In the genomic region with DNA sequence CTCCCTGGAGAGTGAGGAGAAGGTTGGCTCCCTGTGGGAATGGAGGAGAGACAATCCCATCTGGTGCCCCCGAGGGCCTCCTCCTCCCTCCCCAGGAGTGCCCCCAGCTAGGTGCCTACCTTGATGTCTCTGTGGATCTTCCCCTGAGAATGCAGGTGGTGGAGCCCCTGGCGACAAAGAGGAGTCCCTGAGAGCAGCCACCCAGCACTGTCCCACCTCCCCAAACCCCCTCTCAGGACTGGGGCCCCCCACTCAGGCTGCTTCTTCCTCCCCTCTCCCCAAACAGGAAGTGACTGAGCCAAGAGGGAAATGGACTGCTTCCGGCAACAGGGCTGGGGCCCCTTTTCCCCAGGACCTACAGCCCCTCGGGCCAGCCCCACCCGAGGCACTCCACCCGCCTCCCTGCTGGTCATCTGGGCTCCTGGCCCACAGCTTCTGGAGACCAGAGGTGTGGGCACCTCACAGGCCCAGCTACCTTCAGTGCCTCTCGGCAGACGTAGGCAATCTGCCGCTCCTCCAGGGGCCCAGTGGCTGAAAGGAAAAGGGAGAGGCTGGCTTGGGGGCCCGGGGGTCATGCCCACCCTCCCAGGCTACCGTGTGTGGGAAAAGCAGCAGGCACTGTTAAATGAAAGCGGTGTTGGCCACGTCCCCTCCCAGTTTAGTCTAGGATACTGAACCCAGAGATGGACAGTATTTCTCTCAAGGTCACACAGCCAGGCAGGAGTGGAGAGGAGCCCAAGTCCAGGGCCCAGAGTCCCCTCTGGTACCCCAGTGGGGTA, we compare ENCODE assay signal across 8 cellular contexts. TPM values are rescaled to one million over a fixed set of nuclear protein-coding genes. Genes with fewer than 3 reads are reported as not detected.
DNase-seq lines count a peak whose midpoint lies in the region; ATAC-seq and TF ChIP-seq lines count a peak whose summit lies in the region.

No MANE protein-coding gene starts in this region.

- in situ Hi-C loops in Panc1 (cut with HindIII; ENCODE audit: low pct_unique_long_range_greater_than_20kb, low sequenced_read_pairs), result no loop called here

- H3K4me1 ChIP-seq in Panc1 (ENCODE audit: control insufficient read depth, insufficient read depth, low read length), result peaks cover 18% of the 10 kb centered on the region
- peaks cover 4% of the 10 kb centered on the region for H3K4me1 ChIP-seq in rectal smooth muscle tissue (ENCODE audit: control insufficient read depth, insufficient read depth, low read length)

- DNase-seq in GDM1 (lab: John Stamatoyannopoulos, UW) (peak; percentile 23), Panc1 (ENCODE audit: low read depth, low spot score) (no peak), erythroblast (lab: John Stamatoyannopoulos, UW) (peak; percentile 21 to 37), foreskin melanocyte (no peak), NCI-H1417 (lab: John Stamatoyannopoulos, UW) (no peak)

- TF ChIP-seq CTCF in Panc1 (IDR thresholded peaks at IDR 0.05), result no peak

- POLR2A ChIA-PET in Panc1 (lab: Charles Lee), result interaction anchor here (0.5 kb wide), 1 partner anchor 12 kb away, joined by 18 read pairs; no protein-coding TSS in a partner anchor

- peak overlapping the region; percentile 75; a peak in 3 of 4 replicates for H3K4me3 ChIP-seq in Panc1 (ENCODE audit: low read depth in 2 of 2, low read length in 2 of 2)
- peak overlapping the region; percentile 62 for H3K4me3 ChIP-seq in rectal smooth muscle tissue (ENCODE audit: low read length)

- H3K27ac ChIP-seq in Panc1 (ENCODE audit: low read length) (peak overlapping the region; percentile 81; the same call in 1 of the 2 replicates), rectal smooth muscle tissue (ENCODE audit: low read depth, low read length) (peak overlapping the region; percentile 59)

- intact Hi-C loops in Panc1 (cut with micrococcal nuclease; ENCODE audit: unreplicated experiment), result no loop called here

- ATAC-seq in Panc1, result no peak
- ATAC-seq in HG03457 (IDR thresholded peaks at IDR 0.05; ENCODE audit: unreplicated experiment), result no peak
- no peak for ATAC-seq in HG02759 (IDR thresholded peaks at IDR 0.05; ENCODE audit: unreplicated experiment)

- BruUV-seq in Panc1 (replicated peaks; lab: Mats Ljungman, UMichigan), result no TSS peak

- H3K9me3 ChIP-seq in Panc1 (ENCODE audit: control insufficient read depth, insufficient read depth, low read depth, low read length), result no peaks in the 10 kb centered on the region

- no peaks in the 10 kb centered on the region; the same call in 1 of the 2 replicates for H3K36me3 ChIP-seq in Panc1 (ENCODE audit: control insufficient read depth, insufficient read depth, low read length)
- peaks cover 2% of the 10 kb centered on the region for H3K36me3 ChIP-seq in rectal smooth muscle tissue (ENCODE audit: control insufficient read depth, insufficient read depth, low read length)

- CTCF ChIA-PET in Panc1 (lab: Charles Lee), result interaction anchor here (0.6 to 1.4 kb wide), 2 partner anchors 10 to 46 kb away, joined by 3 read pairs; no protein-coding TSS in a partner anchor

- H3K27me3 ChIP-seq in Panc1 (ENCODE audit: control insufficient read depth, insufficient read depth, low read length) (no peaks in the 10 kb centered on the region), rectal smooth muscle tissue (ENCODE audit: control insufficient read depth, insufficient read depth, low read length) (no peaks in the 10 kb centered on the region)

- H3K9ac ChIP-seq in rectal smooth muscle tissue (ENCODE audit: low read length), result no peak overlapping the region

- TF ChIP-seq POLR2A in erythroblast (IDR thresholded peaks at IDR 0.05; ENCODE audit: low read length), result no peak

RNA-seq across cellular contexts. Expression of a gene that starts 1.2 kb away (rescaled TPM):
- 46.4 TPM for total RNA-seq in Panc1 (2021; ENCODE audit: unreplicated experiment)
- polyA plus RNA-seq in Panc1 (2012; ENCODE audit: insufficient read length), result 57.8 TPM

RNA-seq across cellular contexts. Expression of a gene that starts 8.6 kb away (rescaled TPM):
- total RNA-seq in Panc1 (2021; ENCODE audit: unreplicated experiment), result 54.5 TPM
- polyA plus RNA-seq in Panc1 (2012; ENCODE audit: insufficient read length), result 84.8 TPM

RNA-seq across cellular contexts. Expression of a gene that starts 23.4 kb away (rescaled TPM):
- total RNA-seq in Panc1 (2021; ENCODE audit: unreplicated experiment), result 360 TPM
- polyA plus RNA-seq in Panc1 (2012; ENCODE audit: insufficient read length), result 296 TPM

RNA-seq across cellular contexts. Expression of a gene that starts 42.0 kb away (rescaled TPM):
- total RNA-seq in Panc1 (2021; ENCODE audit: unreplicated experiment), result 0.39 TPM
- polyA plus RNA-seq in Panc1 (2012; ENCODE audit: insufficient read length), result 0.34 TPM

RNA-seq across cellular contexts. Expression of a gene that starts 42.7 kb away (rescaled TPM):
- 4.1 TPM for total RNA-seq in Panc1 (2021; ENCODE audit: unreplicated experiment)
- polyA plus RNA-seq in Panc1 (2012; ENCODE audit: insufficient read length), result 3.1 TPM

Comparison
In these comparisons a context has a peak if more than half of its experiments do, and no peak if none do; other contexts are left out.
1. DNase-seq: peak in GDM1 (single experiment) and erythroblast (2 of 2); none in Panc1 (single experiment), foreskin melanocyte (single experiment) and NCI-H1417 (0 of 3).